Comparison of ENCODE assay signal across 8 cellular contexts in genomic region chr10:61904711-61905445, GRCh38.
DNase-seq lines count a peak whose midpoint lies in the region; ATAC-seq, FAIRE-seq and TF ChIP-seq lines count a peak whose summit lies in the region.

No MANE protein-coding gene starts in this region.

- peak; percentile 45 for ATAC-seq in HG03196 (IDR thresholded peaks at IDR 0.05; ENCODE audit: unreplicated experiment)

- TF ChIP-seq POLR2A in GM19193 (IDR thresholded peaks at IDR 0.05; ENCODE audit: extremely low read depth, insufficient read depth, insufficient read length) = peak; percentile 26

- DNase-seq in COR-L47 (lab: John Stamatoyannopoulos, UW) = peak; percentile 47
- peak; percentile 65 for DNase-seq in RCC 7860 (ENCODE audit: low spot score)
- DNase-seq in amniotic stem cell (lab: John Stamatoyannopoulos, UW) = peak; percentile 63
- peak; percentile 89 for DNase-seq in iris pigment epithelial cell (ENCODE audit: low read depth)
- peak; percentile 73 for DNase-seq in stimulated activated CD4-positive, alpha-beta T cell treated with anti-CD3 and anti-CD28 coated beads, Interleukin-4, amount 100 ng/mL, for 24 hours
- DNase-seq in UCSD-AML1 (lab: John Stamatoyannopoulos, UW; ENCODE audit: unreplicated experiment) = no peak

- FAIRE-seq in RCC 7860 (lab: Jason Lieb, UNC) = peak; percentile 91
